1 cellular context compared by ENCODE assay signal in the genomic region with DNA sequence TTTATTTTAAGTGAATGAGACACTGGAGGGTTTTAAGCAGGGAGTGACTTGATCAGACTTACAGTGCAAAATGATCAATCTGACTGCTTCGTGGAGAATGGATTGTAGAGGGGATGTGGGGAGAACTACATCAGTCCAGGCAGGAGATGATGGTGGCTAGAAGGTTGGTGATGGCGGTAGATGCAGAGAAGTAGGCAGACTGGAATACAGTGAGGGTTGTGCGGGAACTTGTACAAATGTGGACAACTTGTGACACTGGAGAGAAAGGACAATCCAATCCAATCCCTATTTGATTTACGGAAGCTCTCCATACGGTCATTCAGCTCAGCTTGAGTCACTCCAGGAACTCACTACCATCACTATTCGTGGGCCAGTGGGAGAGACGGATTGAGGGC.
TF ChIP-seq lines count a peak whose summit lies in the region.

No MANE protein-coding gene starts in this region.

TF ChIP-seq in endothelial cell of umbilical vein, 7 proteins besides CTCF, POLR2A, EP300 and RAD21:
- TF ChIP-seq MYC (IDR thresholded peaks at IDR 0.05; ENCODE audit: low read depth, low read length) (no peak), POLR2AphosphoS5 (IDR thresholded peaks at IDR 0.05; ENCODE audit: insufficient read depth, low read depth, low read length) (no peak), JUN (IDR thresholded peaks at IDR 0.05; ENCODE audit: borderline replicate concordance, insufficient read depth, insufficient read length, low read depth) (no peak), GATA2 (IDR thresholded peaks at IDR 0.05; ENCODE audit: insufficient read depth, insufficient read length, low read depth, low read length) (no peak), EZH2 (IDR thresholded peaks at IDR 0.05; ENCODE audit: borderline replicate concordance, low read depth, low read length, severe bottlenecking) (no peak), MAX (IDR thresholded peaks at IDR 0.05; ENCODE audit: insufficient read depth, insufficient read length) (no peak), FOS (IDR thresholded peaks at IDR 0.05; ENCODE audit: borderline replicate concordance, insufficient read depth, low read length) (no peak)
